In the genomic region with DNA sequence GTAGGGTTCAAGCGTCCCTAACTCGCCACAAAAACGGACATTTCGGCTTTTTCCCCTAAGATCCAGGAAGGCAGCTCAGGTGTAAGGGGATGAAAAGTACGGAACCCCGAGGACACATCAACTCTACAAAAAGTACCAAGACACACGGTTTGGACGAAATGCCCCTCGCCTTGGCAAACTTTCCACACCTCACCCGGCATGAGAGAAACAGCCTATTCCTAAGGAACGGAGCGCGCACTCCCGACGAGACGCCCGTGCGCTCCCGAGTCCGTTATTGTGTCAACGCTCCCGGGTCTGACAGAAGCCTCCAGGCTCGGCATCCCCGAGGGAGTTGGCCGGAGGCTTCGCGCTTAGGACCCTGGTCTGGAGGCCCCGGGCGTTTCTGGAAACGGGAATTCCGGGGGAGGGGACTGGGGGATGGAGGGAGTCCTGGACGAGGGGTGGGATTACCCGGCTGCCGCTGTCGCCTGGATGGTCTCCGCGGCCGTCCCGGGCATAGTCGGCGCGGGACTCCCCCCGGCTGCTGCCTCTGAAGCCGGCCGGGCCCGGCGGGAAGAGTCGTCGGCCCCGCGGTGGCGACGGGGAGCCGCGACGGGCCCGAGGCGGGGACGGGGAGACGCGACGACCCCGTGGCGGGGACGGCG, we compare ENCODE assay signal across 8 cellular contexts. TPM values are rescaled to one million over a fixed set of nuclear protein-coding genes. Genes with fewer than 3 reads are reported as not detected.
A peak's percentile ranks its signal among the peaks of the same experiment; 100 is the strongest.
DNase-seq lines count a peak whose midpoint lies in the region; ATAC-seq, FAIRE-seq and TF ChIP-seq lines count a peak whose summit lies in the region.

No MANE protein-coding gene starts in this region.

- H3K36me3 ChIP-seq in duodenal mucosa (ENCODE audit: control insufficient read depth in 1 of 2, insufficient read depth in 2 of 2, low read length in 2 of 2) (peaks cover 6 to 18% of the 10 kb centered on the region in 2 donors), right lobe of liver (peaks cover 0 to 10% (median 0%) of the 10 kb centered on the region in 4 donors)

- peaks cover 33% of the 10 kb centered on the region for H3K4me1 Mint-ChIP-seq in stimulated activated naive CD8-positive, alpha-beta T cell treated with anti-CD3 and anti-CD28 coated beads, Interleukin-15, amount 100 ng/mL, for 72 hours

- H3K4me1 ChIP-seq in duodenal mucosa (ENCODE audit: control insufficient read depth in 1 of 2, insufficient read depth in 2 of 2, low read length in 2 of 2) (peaks cover 5 to 21% of the 10 kb centered on the region in 2 donors), right lobe of liver (peaks cover 0 to 15% (median 2%) of the 10 kb centered on the region in 4 donors)

- H3K27me3 Mint-ChIP-seq in stimulated activated naive CD8-positive, alpha-beta T cell treated with anti-CD3 and anti-CD28 coated beads, Interleukin-15, amount 100 ng/mL, for 72 hours, result no peaks in the 10 kb centered on the region

- no peak for TF ChIP-seq POLR2A in right lobe of liver (IDR thresholded peaks at IDR 0.05)

- H3K27me3 ChIP-seq in duodenal mucosa (ENCODE audit: control insufficient read depth in 1 of 2, insufficient read depth in 2 of 2, low read length in 2 of 2) (no peaks in the 10 kb centered on the region), right lobe of liver (no peaks in the 10 kb centered on the region)

- no peak for FAIRE-seq in GM19239 (lab: Jason Lieb, UNC)

- H3K4me3 Mint-ChIP-seq in stimulated activated naive CD8-positive, alpha-beta T cell treated with anti-CD3 and anti-CD28 coated beads, Interleukin-15, amount 100 ng/mL, for 72 hours, result peak overlapping the region; percentile 80

- peak overlapping the region; percentile 29 to 76 for H3K27ac Mint-ChIP-seq in stimulated activated naive CD8-positive, alpha-beta T cell treated with anti-CD3 and anti-CD28 coated beads, Interleukin-15, amount 100 ng/mL, for 72 hours

- ATAC-seq in HG03432 (IDR thresholded peaks at IDR 0.05; ENCODE audit: unreplicated experiment) (peak; percentile 1), right lobe of liver (peak; percentile 8 to 34 (median 22))
- peak; percentile 40 for ATAC-seq in stimulated activated naive CD8-positive, alpha-beta T cell treated with anti-CD3 and anti-CD28 coated beads, Interleukin-15, amount 100 ng/mL, for 72 hours

- TF ChIP-seq CTCF in right lobe of liver (IDR thresholded peaks at IDR 0.05), result no peak

- intact Hi-C loops in right lobe of liver (cut with DNase I), result no loop called here

- H3K9me3 ChIP-seq in duodenal mucosa (ENCODE audit: control insufficient read depth in 1 of 2, low read length in 2 of 2), result no peaks in the 10 kb centered on the region
- H3K9me3 ChIP-seq in right lobe of liver, result no peaks in the 10 kb centered on the region

- H3K4me3 ChIP-seq in duodenal mucosa (ENCODE audit: low read depth in 1 of 2, low read length in 2 of 2), result peak overlapping the region; percentile 82 to 91
- H3K4me3 ChIP-seq in right lobe of liver, result peak overlapping the region; percentile 67 to 75 (median 74)

- no peaks in the 10 kb centered on the region for H3K9me3 Mint-ChIP-seq in stimulated activated naive CD8-positive, alpha-beta T cell treated with anti-CD3 and anti-CD28 coated beads, Interleukin-15, amount 100 ng/mL, for 72 hours

- DNase-seq in stimulated activated CD4-positive, alpha-beta T cell treated with anti-CD3 and anti-CD28 coated beads, Interleukin-15, amount 100 ng/mL, for 24 hours, result peak; percentile 31
- DNase-seq in stimulated activated CD4-positive, alpha-beta T cell treated with anti-CD3 and anti-CD28 coated beads, Interleukin-1b, Interleukin-23, amount 100 ng/mL, for 48 hours, result no peak
- DNase-seq in T-helper 9 cell (peak; percentile 9), right lobe of liver (peak; percentile 58 to 66 (median 62)), GM19239 (ENCODE audit: insufficient read length, low spot score) (no peak)
- DNase-seq in stimulated activated naive CD8-positive, alpha-beta T cell treated with anti-CD3 and anti-CD28 coated beads, Interleukin-15, amount 100 ng/mL, for 72 hours, result no peak

- peak overlapping the region; percentile 21 to 81 for H3K9ac ChIP-seq in duodenal mucosa (ENCODE audit: low read depth in 1 of 2, low read length in 2 of 2)

- H3K27ac ChIP-seq in duodenal mucosa (ENCODE audit: low read depth, low read length), result no peak overlapping the region
- peak overlapping the region; percentile 62 to 70 (median 67) for H3K27ac ChIP-seq in right lobe of liver

- 1% methylated on average over 23 of the region's 66 CpGs for WGBS in right lobe of liver (ENCODE audit: insufficient coverage, low coverage, low lambda C conversion rate, missing lambda C conversion rate)

RNA-seq across cellular contexts. Expression of gene ZNF318, which starts 0.8 kb away (rescaled TPM):
- total RNA-seq in right lobe of liver, result 10 to 100 TPM in 2 of 6 experiments, 1 to 10 TPM in 4; 8.8 to 13.3 (median 9.1) TPM

RNA-seq across cellular contexts. Expression of gene ABCC10, which starts 58.7 kb away (rescaled TPM):
- total RNA-seq in right lobe of liver, result 10 to 100 TPM in 1 of 6 experiments, 1 to 10 TPM in 5; 5.8 to 10.7 (median 7.5) TPM

Comparison
In these comparisons a context has a peak if more than half of its experiments do, and no peak if none do; other contexts are left out.
1. DNase-seq: peak in stimulated activated CD4-positive, alpha-beta T cell treated with anti-CD3 and anti-CD28 coated beads, Interleukin-15, amount 100 ng/mL, for 24 hours (single experiment), T-helper 9 cell (single experiment) and right lobe of liver (3 of 3); none in stimulated activated CD4-positive, alpha-beta T cell treated with anti-CD3 and anti-CD28 coated beads, Interleukin-1b, Interleukin-23, amount 100 ng/mL, for 48 hours (single experiment), stimulated activated naive CD8-positive, alpha-beta T cell treated with anti-CD3 and anti-CD28 coated beads, Interleukin-15, amount 100 ng/mL, for 72 hours (0 of 2) and GM19239 (single experiment).
2. Peak in every context shown above with its lines, with median percentiles within 50 percentile points of each other: ATAC-seq.